Comparison of ENCODE assay signal across 1 cellular context in the genomic region with DNA sequence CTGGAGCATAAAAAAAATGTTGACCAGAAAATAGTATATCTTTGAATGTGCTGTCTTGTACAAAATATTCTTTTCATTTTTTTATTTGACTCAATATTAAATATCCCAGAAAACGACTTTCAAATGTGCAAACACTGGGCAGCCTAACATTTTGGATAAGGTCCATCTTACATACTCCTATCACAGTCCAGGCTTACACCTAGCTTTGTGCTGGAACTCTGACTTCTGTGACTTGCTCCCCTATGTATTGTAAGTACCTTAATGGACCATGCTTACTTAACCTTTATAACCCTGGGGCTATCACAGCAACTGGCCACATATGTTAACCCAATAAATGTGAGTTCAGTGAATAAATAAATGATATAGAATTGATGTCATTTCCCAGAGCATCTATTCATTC.
TF ChIP-seq lines count a peak whose summit lies in the region.

No MANE protein-coding gene starts in this region.

TF ChIP-seq in HCT116, 20 proteins besides CTCF, POLR2A, EP300 and RAD21 (continued from another document):
- TF ChIP-seq, protein P1, sequence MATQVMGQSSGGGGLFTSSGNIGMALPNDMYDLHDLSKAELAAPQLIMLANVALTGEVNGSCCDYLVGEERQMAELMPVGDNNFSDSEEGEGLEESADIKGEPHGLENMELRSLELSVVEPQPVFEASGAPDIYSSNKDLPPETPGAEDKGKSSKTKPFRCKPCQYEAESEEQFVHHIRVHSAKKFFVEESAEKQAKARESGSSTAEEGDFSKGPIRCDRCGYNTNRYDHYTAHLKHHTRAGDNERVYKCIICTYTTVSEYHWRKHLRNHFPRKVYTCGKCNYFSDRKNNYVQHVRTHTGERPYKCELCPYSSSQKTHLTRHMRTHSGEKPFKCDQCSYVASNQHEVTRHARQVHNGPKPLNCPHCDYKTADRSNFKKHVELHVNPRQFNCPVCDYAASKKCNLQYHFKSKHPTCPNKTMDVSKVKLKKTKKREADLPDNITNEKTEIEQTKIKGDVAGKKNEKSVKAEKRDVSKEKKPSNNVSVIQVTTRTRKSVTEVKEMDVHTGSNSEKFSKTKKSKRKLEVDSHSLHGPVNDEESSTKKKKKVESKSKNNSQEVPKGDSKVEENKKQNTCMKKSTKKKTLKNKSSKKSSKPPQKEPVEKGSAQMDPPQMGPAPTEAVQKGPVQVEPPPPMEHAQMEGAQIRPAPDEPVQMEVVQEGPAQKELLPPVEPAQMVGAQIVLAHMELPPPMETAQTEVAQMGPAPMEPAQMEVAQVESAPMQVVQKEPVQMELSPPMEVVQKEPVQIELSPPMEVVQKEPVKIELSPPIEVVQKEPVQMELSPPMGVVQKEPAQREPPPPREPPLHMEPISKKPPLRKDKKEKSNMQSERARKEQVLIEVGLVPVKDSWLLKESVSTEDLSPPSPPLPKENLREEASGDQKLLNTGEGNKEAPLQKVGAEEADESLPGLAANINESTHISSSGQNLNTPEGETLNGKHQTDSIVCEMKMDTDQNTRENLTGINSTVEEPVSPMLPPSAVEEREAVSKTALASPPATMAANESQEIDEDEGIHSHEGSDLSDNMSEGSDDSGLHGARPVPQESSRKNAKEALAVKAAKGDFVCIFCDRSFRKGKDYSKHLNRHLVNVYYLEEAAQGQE (IDR thresholded peaks at IDR 0.05; ENCODE audit: low read depth), result no peak
- TF ChIP-seq YY1 (IDR thresholded peaks at IDR 0.05; ENCODE audit: extremely low read depth, insufficient replicate concordance, low read depth, low read length), result no peak
- no peak for TF ChIP-seq ZNF274 (IDR thresholded peaks at IDR 0.05; ENCODE audit: low read depth, low read length)
- no peak for TF ChIP-seq FOSL1 (IDR thresholded peaks at IDR 0.05; ENCODE audit: low read depth)
TF ChIP-seq in HCT116: peak in this region for 0.
